Comparison of ENCODE assay signal across 1 cellular context in genomic region chr1:1164361-1164700, GRCh38.
TF ChIP-seq lines count a peak whose summit lies in the region.

No MANE protein-coding gene starts in this region.

TF ChIP-seq in HepG2, 621 proteins besides CTCF, POLR2A, EP300 and RAD21 (continues in another document):
- no peak for TF ChIP-seq ZNF556 (CRISPR knock-in tag; IDR thresholded peaks at IDR 0.05; ENCODE audit: borderline replicate concordance)
- peak; percentile 19 for TF ChIP-seq SRSF1 (optimal IDR thresholded peaks at IDR 0.05; ENCODE audit: low read depth, low read length)
- no peak for TF ChIP-seq PRDM4 (CRISPR knock-in tag; IDR thresholded peaks at IDR 0.05; ENCODE audit: borderline replicate concordance)
- TF ChIP-seq ZNF7 (CRISPR knock-in tag; IDR thresholded peaks at IDR 0.05): no peak
- no peak for TF ChIP-seq TRAFD1 (CRISPR knock-in tag; IDR thresholded peaks at IDR 0.05; ENCODE audit: borderline replicate concordance)
- TF ChIP-seq ARID4A (CRISPR knock-in tag; IDR thresholded peaks at IDR 0.05; ENCODE audit: borderline replicate concordance): no peak
- no peak for TF ChIP-seq ATF7-NPFF (CRISPR knock-in tag; IDR thresholded peaks at IDR 0.05; ENCODE audit: low read depth)
- TF ChIP-seq FIP1L1 (IDR thresholded peaks at IDR 0.05; ENCODE audit: borderline replicate concordance, insufficient read depth, low read depth, low read length): no peak
- TF ChIP-seq SATB2 (CRISPR knock-in tag; IDR thresholded peaks at IDR 0.05): no peak
- TF ChIP-seq KMT2A (CRISPR knock-in tag; IDR thresholded peaks at IDR 0.05): no peak
- 0 out of 2 replicates have a peak, but pooled peaks have one; percentile 10 for TF ChIP-seq ZNF772 (CRISPR knock-in tag; IDR thresholded peaks at IDR 0.05)
- no peak for TF ChIP-seq PAX8 (CRISPR knock-in tag; IDR thresholded peaks at IDR 0.05; ENCODE audit: borderline replicate concordance)
- no peak for TF ChIP-seq ZHX2 (IDR thresholded peaks at IDR 0.05; ENCODE audit: low read depth)
- TF ChIP-seq ZHX2 (CRISPR knock-in tag; IDR thresholded peaks at IDR 0.05; ENCODE audit: borderline replicate concordance): no peak
- TF ChIP-seq ZNF709 (CRISPR knock-in tag; IDR thresholded peaks at IDR 0.05): no peak
- no peak for TF ChIP-seq ZNF550 (CRISPR knock-in tag; IDR thresholded peaks at IDR 0.05; ENCODE audit: borderline replicate concordance)
- 0 out of 2 replicates have a peak, but pooled peaks have one; percentile 60 for TF ChIP-seq ZNF138 (CRISPR knock-in tag; IDR thresholded peaks at IDR 0.05; ENCODE audit: low read depth)
- no peak for TF ChIP-seq NR2F6 (IDR thresholded peaks at IDR 0.05)
- no peak for TF ChIP-seq NR2F6 (CRISPR knock-in tag; IDR thresholded peaks at IDR 0.05)
- no peak for TF ChIP-seq KMT2B (CRISPR knock-in tag; IDR thresholded peaks at IDR 0.05)
- no peak for TF ChIP-seq ZNF792 (CRISPR knock-in tag; IDR thresholded peaks at IDR 0.05)
- TF ChIP-seq ZFP37 (CRISPR knock-in tag; IDR thresholded peaks at IDR 0.05; ENCODE audit: borderline replicate concordance): no peak
- TF ChIP-seq PBX3 (CRISPR knock-in tag; IDR thresholded peaks at IDR 0.05; ENCODE audit: borderline replicate concordance): no peak
- TF ChIP-seq ATM (IDR thresholded peaks at IDR 0.05; ENCODE audit: borderline replicate concordance): no peak
- TF ChIP-seq ZNF781 (CRISPR knock-in tag; IDR thresholded peaks at IDR 0.05; ENCODE audit: borderline replicate concordance, not compliant biosample characterization): no peak
- TF ChIP-seq ZNF407 (CRISPR knock-in tag; IDR thresholded peaks at IDR 0.05; ENCODE audit: not compliant biosample characterization): no peak
- TF ChIP-seq RORA (CRISPR knock-in tag; IDR thresholded peaks at IDR 0.05): no peak
- no peak for TF ChIP-seq RFXANK (CRISPR knock-in tag; IDR thresholded peaks at IDR 0.05)
- TF ChIP-seq NR2C2 (CRISPR knock-in tag; IDR thresholded peaks at IDR 0.05; ENCODE audit: borderline replicate concordance): 0 out of 2 replicates have a peak, but pooled peaks have one; percentile 19
- no peak for TF ChIP-seq WIZ (CRISPR knock-in tag; IDR thresholded peaks at IDR 0.05)
- TF ChIP-seq HMG20B (CRISPR knock-in tag; conservative IDR thresholded peaks at IDR 0.05): no peak
- 0 out of 2 replicates have a peak, but pooled peaks have one; percentile 39 for TF ChIP-seq ZC3H13 (CRISPR knock-in tag; IDR thresholded peaks at IDR 0.05)
- TF ChIP-seq ZNF326 (CRISPR knock-in tag; IDR thresholded peaks at IDR 0.05; ENCODE audit: borderline replicate concordance): no peak
